21 cellular contexts compared by ENCODE assay signal in the genomic region with DNA sequence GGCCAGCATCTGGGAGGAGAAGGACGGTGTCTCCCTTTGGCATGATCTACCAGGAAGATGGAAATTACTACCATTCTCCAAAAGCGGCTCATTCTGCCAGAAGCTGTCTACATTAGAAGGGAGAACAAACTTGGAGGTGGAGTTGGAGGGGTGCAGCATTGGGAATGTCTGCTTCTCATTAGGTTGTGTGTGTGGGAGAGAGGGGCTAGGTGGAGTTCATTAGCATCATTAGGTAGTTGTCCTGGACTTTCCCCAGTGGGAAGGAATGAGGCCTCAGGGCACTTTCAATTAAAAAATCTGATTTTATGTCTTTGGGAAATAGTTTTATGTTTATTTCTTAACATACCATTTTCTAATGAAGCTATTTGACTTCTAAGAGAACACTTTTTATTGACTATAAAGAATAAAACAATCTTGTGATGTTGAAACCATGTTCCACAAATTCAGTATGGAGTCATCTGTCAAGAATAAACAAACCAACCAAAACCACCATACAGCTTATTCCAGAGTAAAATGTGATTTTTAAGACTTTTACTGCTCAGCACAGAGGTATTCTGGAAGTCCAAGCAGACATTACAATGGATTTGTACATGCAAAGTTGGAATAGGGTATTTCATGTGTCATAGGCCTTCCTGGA.
"Had no signal": no experiment of that assay in that cellular context is flagged by ENCODE, and none has a peak within 500 bp of the region (broad histone marks: within the 10 kb centered on the region; RNA-seq: fewer than 3 reads in every experiment).

No MANE protein-coding gene starts in this region.

- H3K9me3 ChIP-seq: neutrophil had no signal

- H3K36me3 ChIP-seq: neutrophil, stomach, transverse colon had no signal

- ATAC-seq: stimulated activated memory B cell treated with anti-CD40 and anti-IgM and Interleukin-4, amounts not matched to agents 10 μg/mL and 1 μg/mL and 100 μg/mL, for 72 hours; WTC11 had no signal

- H3K9me3 Mint-ChIP-seq: activated naive CD4-positive, alpha-beta T cell treated with anti-CD3 and anti-CD28 coated beads, Interleukin-2, amount 50 U/mL, for 24 hours had no signal

- H3K27ac ChIP-seq: neutrophil, parathyroid adenoma, stomach, transverse colon had no signal

- DNase-seq: activated gamma-delta T cell treated with Interleukin-2 at 50 U/mL for 16 hours; activated T-cell treated with anti-CD3 and anti-CD28 coated beads, Interleukin-2, amount 50 U/mL, for 1 hour; aorta; effector CD4-positive, alpha-beta T cell; kidney; midbrain; stimulated activated CD4-positive, alpha-beta T cell treated with anti-CD3 and anti-CD28 coated beads, Interleukin-15, amount 100 ng/mL, for 24 hours; stomach; T1000; transverse colon had no signal

- H3K4me3 ChIP-seq: lung, smooth muscle cell, stomach, transverse colon had no signal

- H3K4me3 Mint-ChIP-seq: activated naive CD4-positive, alpha-beta T cell treated with anti-CD3 and anti-CD28 coated beads, Interleukin-2, amount 50 U/mL, for 24 hours; dendritic cell treated with granulocyte-macrophage colony-stimulating factor and Interleukin-4, amounts not matched to agents 40 ng/mL and 50 ng/mL, for 4 days; natural killer cell treated with Interleukin-12 subunit alpha and Interleukin-12 subunit beta and Interleukin-15 and Interleukin-18, amount 100 ng/mL, for 72 hours; stimulated activated memory B cell treated with anti-CD40 and anti-IgM and Interleukin-4, amounts not matched to agents 10 μg/mL and 1 μg/mL and 100 μg/mL, for 72 hours; T-helper 1 cell treated with Interleukin-12 subunit alpha and Interleukin-12 subunit beta and Interleukin-4 antibody, amounts not matched to agents 30 μg/mL and 1 μg/mL, for 36 hours; WTC11 had no signal

- H3K4me1 ChIP-seq: parathyroid adenoma had no signal

- H3K27ac Mint-ChIP-seq: activated naive CD4-positive, alpha-beta T cell treated with anti-CD3 and anti-CD28 coated beads, Interleukin-2, amount 50 U/mL, for 24 hours; brain; dendritic cell treated with granulocyte-macrophage colony-stimulating factor and Interleukin-4, amounts not matched to agents 40 ng/mL and 50 ng/mL, for 4 days; natural killer cell treated with Interleukin-12 subunit alpha and Interleukin-12 subunit beta and Interleukin-15 and Interleukin-18, amount 100 ng/mL, for 72 hours; stimulated activated memory B cell treated with anti-CD40 and anti-IgM and Interleukin-4, amounts not matched to agents 10 μg/mL and 1 μg/mL and 100 μg/mL, for 72 hours; T-helper 1 cell treated with Interleukin-12 subunit alpha and Interleukin-12 subunit beta and Interleukin-4 antibody, amounts not matched to agents 30 μg/mL and 1 μg/mL, for 36 hours; WTC11 had no signal

- H3K27me3 ChIP-seq: transverse colon had no signal
